18 cellular contexts compared by ENCODE assay signal in genomic region chr17:71335212-71335611, GRCh38.
DNase-seq lines count a peak whose midpoint lies in the region; ATAC-seq, FAIRE-seq and TF ChIP-seq lines count a peak whose summit lies in the region.
"Had no signal": no experiment of that assay in that cellular context is flagged by ENCODE, and none has a peak within 500 bp of the region (broad histone marks: within the 10 kb centered on the region; RNA-seq: fewer than 3 reads in every experiment).

No MANE protein-coding gene starts in this region.

- no peaks in the 10 kb centered on the region for H3K36me3 ChIP-seq in GM23248 (ENCODE audit: low read depth)
- no peaks in the 10 kb centered on the region for H3K36me3 ChIP-seq in mesenchymal stem cell (ENCODE audit: control insufficient read depth in 1 of 2, insufficient read depth in 2 of 2, low read depth in 1 of 2, low read length in 2 of 2)
- no peaks in the 10 kb centered on the region for H3K36me3 ChIP-seq in testis (ENCODE audit: low read depth, missing control alignments)
- H3K36me3 ChIP-seq: BE2C had no signal

- no peak for FAIRE-seq in HTR-8/SVneo (lab: Jason Lieb, UNC)

- no peak overlapping the region for H4K8ac ChIP-seq in mesenchymal stem cell (ENCODE audit: low read length)

- H3K9me2 ChIP-seq in GM23248 (ENCODE audit: insufficient read depth): no peaks in the 10 kb centered on the region

- DNase-seq in GM23248 (peak; percentile 23), RWPE1 (ENCODE audit: low spot score) (peak; percentile 8), mesenchymal stem cell (no peak), testis (no peak), GM20000 (ENCODE audit: low spot score) (no peak), HTR-8/SVneo (ENCODE audit: insufficient read length, low spot score) (no peak)
- DNase-seq: BE2C; C1 segment of cervical spinal cord; Caco-2; CD4-positive, alpha-beta T cell; DMS153; DMS79; GDM1; H9; KG1 had no signal

- ATAC-seq in esophagus mucosa (peak; percentile 71), GM21786 (IDR thresholded peaks at IDR 0.05; ENCODE audit: unreplicated experiment) (no peak)

- no peak overlapping the region for H2BK15ac ChIP-seq in mesenchymal stem cell (ENCODE audit: low read depth, poor library complexity, severe bottlenecking)

- CTCF ChIA-PET in RWPE1 (lab: Yijun Ruan, JAX): no interaction called here

- in situ Hi-C loops in GM23248 (cut with MboI): no loop called here

- no peaks in the 10 kb centered on the region for H3K79me2 ChIP-seq in GM23248 (ENCODE audit: insufficient read depth)

- no peak overlapping the region for H2BK120ac ChIP-seq in mesenchymal stem cell (ENCODE audit: low read depth, low read length)

- no peak overlapping the region for H2BK5ac ChIP-seq in mesenchymal stem cell (ENCODE audit: low read depth, low read length, poor library complexity, severe bottlenecking)

- no peak for TF ChIP-seq CTCF in RWPE1 (conservative IDR thresholded peaks at IDR 0.05; ENCODE audit: low read depth)
- TF ChIP-seq CTCF in testis (IDR thresholded peaks at IDR 0.05): no peak
- no peak for TF ChIP-seq CTCF in GM20000 (IDR thresholded peaks at IDR 0.05; ENCODE audit: extremely low read depth, missing control alignments)

- intact Hi-C loops in testis (cut with DNase I; ENCODE audit: low total_unique reads): no loop called here

- H3K18ac ChIP-seq in mesenchymal stem cell (ENCODE audit: low read depth in 1 of 2, low read length in 2 of 2): no peak overlapping the region

- H3K27me3 ChIP-seq in GM23248 (replicated peaks; ENCODE audit: insufficient read depth) (no peaks in the 10 kb centered on the region), mesenchymal stem cell (ENCODE audit: control insufficient read depth in 1 of 2, insufficient read depth in 1 of 2, low read length in 2 of 2) (no peaks in the 10 kb centered on the region), testis (no peaks in the 10 kb centered on the region)
- H3K27me3 ChIP-seq: BE2C had no signal

- H3K27ac ChIP-seq in GM23248 (peak overlapping the region; percentile 67), RWPE1 (no peak overlapping the region), mesenchymal stem cell (ENCODE audit: low read length, poor library complexity, severe bottlenecking) (no peak overlapping the region), testis (no peak overlapping the region)

- H3K23ac ChIP-seq in mesenchymal stem cell (ENCODE audit: low read length in 2 of 2): no peak overlapping the region

- peaks cover 35% of the 10 kb centered on the region for H3K4me1 ChIP-seq in GM23248 (ENCODE audit: insufficient read depth)
- H3K4me1 ChIP-seq in mesenchymal stem cell (ENCODE audit: control insufficient read depth, insufficient read depth, low read depth, low read length): no peaks in the 10 kb centered on the region
- no peaks in the 10 kb centered on the region for H3K4me1 ChIP-seq in testis
- H3K4me1 ChIP-seq: BE2C, Caco-2 had no signal

- POLR2A ChIA-PET in RWPE1 (lab: Yijun Ruan, JAX; ENCODE audit: low non-redundant PET): interaction anchor here (0.6 kb wide), 1 partner anchor 914 kb away, joined by 5 read pairs; no protein-coding TSS in a partner anchor

- H4K20me1 ChIP-seq in GM23248 (ENCODE audit: insufficient read depth): no peaks in the 10 kb centered on the region

- H2BK12ac ChIP-seq in mesenchymal stem cell (ENCODE audit: low read length in 2 of 2): no peak overlapping the region

- H3K4me3 ChIP-seq in GM23248: no peak overlapping the region
- no peak overlapping the region for H3K4me3 ChIP-seq in mesenchymal stem cell (ENCODE audit: insufficient read depth in 1 of 2, low read depth in 1 of 2, low read length in 2 of 2)
- no peak overlapping the region for H3K4me3 ChIP-seq in testis
- H3K4me3 ChIP-seq: GM23338 had no signal

- TF ChIP-seq POLR2A in testis (IDR thresholded peaks at IDR 0.05): no peak

- no peak overlapping the region for H3K9ac ChIP-seq in GM23248
- H3K9ac ChIP-seq in mesenchymal stem cell (ENCODE audit: low read length): peak overlapping the region; percentile 30

- no peak overlapping the region for H2AK5ac ChIP-seq in mesenchymal stem cell (ENCODE audit: low read length, severe bottlenecking)

- H3K4me2 ChIP-seq in GM23248 (ENCODE audit: unreplicated experiment) (peak overlapping the region; percentile 1), mesenchymal stem cell (ENCODE audit: low read length, poor library complexity, severe bottlenecking) (no peak overlapping the region)

- H3K14ac ChIP-seq in mesenchymal stem cell (ENCODE audit: low read length in 2 of 2): no peak overlapping the region

- no peak overlapping the region for H4K91ac ChIP-seq in mesenchymal stem cell (ENCODE audit: low read length)

- H2AFZ ChIP-seq in GM23248: no peak overlapping the region
- H2AFZ ChIP-seq in mesenchymal stem cell (ENCODE audit: low read depth, low read length): no peak overlapping the region
- H2AFZ ChIP-seq: GM23338 had no signal

- peaks cover 14% of the 10 kb centered on the region; the same call in 1 of the 2 replicates for H3F3A ChIP-seq in GM23248 (ENCODE audit: insufficient read depth)

- H3K79me1 ChIP-seq in mesenchymal stem cell (replicated peaks; ENCODE audit: low read length, poor library complexity, severe bottlenecking): no peaks in the 10 kb centered on the region

- no peak overlapping the region for H3K4ac ChIP-seq in mesenchymal stem cell (ENCODE audit: low read depth in 1 of 2, low read length in 2 of 2)

- H3K9me3 ChIP-seq in GM23248 (ENCODE audit: low read depth) (no peaks in the 10 kb centered on the region), mesenchymal stem cell (ENCODE audit: control insufficient read depth, low read length) (no peaks in the 10 kb centered on the region), testis (no peaks in the 10 kb centered on the region)
- H3K9me3 ChIP-seq: BE2C, Caco-2 had no signal

Comparison
In these comparisons a context has a peak if more than half of its experiments do, and no peak if none do; other contexts are left out.
1. DNase-seq: peak in GM23248 (single experiment) and RWPE1 (single experiment); none in mesenchymal stem cell (single experiment), testis (single experiment), GM20000 (single experiment) and HTR-8/SVneo (single experiment).